In the genomic region with DNA sequence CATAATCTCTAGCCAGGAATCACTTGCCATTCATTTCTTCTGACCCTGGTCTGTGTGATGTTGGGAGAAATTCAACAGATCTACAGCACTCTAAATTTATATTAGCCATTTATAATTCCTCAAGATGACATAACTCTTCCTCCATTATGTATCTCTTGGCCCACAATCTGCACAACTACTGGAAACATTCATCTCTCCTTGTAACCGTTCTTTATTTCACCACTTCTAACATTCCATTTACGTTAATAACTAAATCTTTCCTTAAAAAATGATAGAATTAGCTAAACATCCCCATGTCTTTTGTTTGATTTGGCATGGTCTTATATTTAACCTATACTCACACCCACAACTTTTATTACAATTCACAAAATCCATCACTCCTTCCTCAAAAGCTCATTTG, we compare ENCODE assay signal across 32 cellular contexts.
"Had no signal": no experiment of that assay in that cellular context is flagged by ENCODE, and none has a peak within 500 bp of the region (broad histone marks: within the 10 kb centered on the region; RNA-seq: fewer than 3 reads in every experiment).

No MANE protein-coding gene starts in this region.

- H3K4me3 ChIP-seq: heart right ventricle, left lung, lower lobe of right lung, pancreas, prostate gland, stomach, suprapubic skin, tibial nerve had no signal

- H3K4me1 ChIP-seq: heart right ventricle, left lung, lower lobe of right lung, pancreas, prostate gland, stomach, suprapubic skin, tibial nerve had no signal

- H3K27ac ChIP-seq: heart right ventricle, left lung, lower lobe of right lung, pancreas, prostate gland, stomach, suprapubic skin, tibial nerve had no signal

- H3K27me3 ChIP-seq: heart right ventricle, left lung, stomach, suprapubic skin, tibial nerve had no signal

- H3K9me3 Mint-ChIP-seq: activated naive CD4-positive, alpha-beta T cell treated with anti-CD3 and anti-CD28 coated beads, Interleukin-2, amount 50 U/mL, for 24 hours; activated T-helper 2 cell treated with anti-CD3 and anti-CD28 coated beads, Interferon-gamma antibody, Interleukin-2, Interleukin-4, amounts not matched to agents 10 μg/mL and 5 μg/mL and 100 μg/mL, durations not matched to agents 14 hours and 24 hours and 36 hours; brain; endodermal cell; neural crest cell; stimulated activated naive B cell treated with anti-CD40 and anti-IgM and Interleukin-4, amounts not matched to agents 10 μg/mL and 1 μg/mL and 100 μg/mL, for 72 hours; T-helper 2 cell treated with Interferon-gamma antibody and Interleukin-4, amounts not matched to agents 5 μg/mL and 100 μg/mL, for 36 hours had no signal

- H3K36me3 Mint-ChIP-seq: activated CD8-positive, alpha-beta memory T cell treated with anti-CD3 and anti-CD28 coated beads, Interleukin-2, amount 10 ng/mL, durations not matched to agents 7 days and 5 days; activated naive CD4-positive, alpha-beta T cell treated with anti-CD3 and anti-CD28 coated beads, Interleukin-2, amount 50 U/mL, for 24 hours; naive thymus-derived CD8-positive, alpha-beta T cell; stimulated activated naive B cell treated with anti-CD40 and anti-IgM and Interleukin-4, amounts not matched to agents 10 μg/mL and 1 μg/mL and 100 μg/mL, for 72 hours; T-cell had no signal

- H3K27ac Mint-ChIP-seq: activated CD4-positive, alpha-beta T cell treated with anti-CD3 and anti-CD28 coated beads for 36 hours; activated CD8-positive, alpha-beta memory T cell treated with anti-CD3 and anti-CD28 coated beads, Interleukin-2, amount 10 ng/mL, durations not matched to agents 7 days and 5 days; activated CD8-positive, alpha-beta T cell treated with anti-CD3 and anti-CD28 coated beads, Interleukin-2, amount 10 ng/mL, durations not matched to agents 7 days and 5 days; activated naive CD4-positive, alpha-beta T cell treated with anti-CD3 and anti-CD28 coated beads, Interleukin-2, amount 50 U/mL, for 24 hours; activated naive CD8-positive, alpha-beta T cell treated with anti-CD3 and anti-CD28 coated beads, Interleukin-2, amount 50 U/mL, for 24 hours; activated T-helper 2 cell treated with anti-CD3 and anti-CD28 coated beads, Interferon-gamma antibody, Interleukin-2, Interleukin-4, amounts not matched to agents 10 μg/mL and 5 μg/mL and 100 μg/mL, durations not matched to agents 14 hours and 24 hours and 36 hours; brain; endodermal cell; naive thymus-derived CD8-positive, alpha-beta T cell; stimulated activated naive B cell treated with anti-CD40 and anti-IgM and Interleukin-4, amounts not matched to agents 10 μg/mL and 1 μg/mL and 100 μg/mL, for 72 hours; T-cell; T-helper 2 cell treated with Interferon-gamma antibody and Interleukin-4, amounts not matched to agents 5 μg/mL and 100 μg/mL, for 36 hours had no signal

- H3K27me3 Mint-ChIP-seq: activated CD4-positive, alpha-beta T cell treated with anti-CD3 and anti-CD28 coated beads for 36 hours; activated CD8-positive, alpha-beta memory T cell treated with anti-CD3 and anti-CD28 coated beads, Interleukin-2, amount 10 ng/mL, durations not matched to agents 7 days and 5 days; activated naive CD4-positive, alpha-beta T cell treated with anti-CD3 and anti-CD28 coated beads, Interleukin-2, amount 50 U/mL, for 24 hours; activated naive CD8-positive, alpha-beta T cell treated with anti-CD3 and anti-CD28 coated beads, Interleukin-2, amount 50 U/mL, for 24 hours; brain; naive thymus-derived CD8-positive, alpha-beta T cell; stimulated activated naive B cell treated with anti-CD40 and anti-IgM and Interleukin-4, amounts not matched to agents 10 μg/mL and 1 μg/mL and 100 μg/mL, for 72 hours; T-cell had no signal

- H3K36me3 ChIP-seq: heart right ventricle, left lung, lower lobe of right lung, pancreas, prostate gland, stomach, suprapubic skin, tibial nerve had no signal

- FAIRE-seq: islet of Langerhans, pancreas had no signal

- H3K9me3 ChIP-seq: heart right ventricle, left lung, lower lobe of right lung, pancreas, prostate gland, stomach, suprapubic skin, tibial nerve had no signal

- H3K4me1 Mint-ChIP-seq: activated CD4-positive, alpha-beta T cell treated with anti-CD3 and anti-CD28 coated beads for 36 hours; activated CD8-positive, alpha-beta memory T cell treated with anti-CD3 and anti-CD28 coated beads, Interleukin-2, amount 10 ng/mL, durations not matched to agents 7 days and 5 days; activated naive CD4-positive, alpha-beta T cell treated with anti-CD3 and anti-CD28 coated beads, Interleukin-2, amount 50 U/mL, for 24 hours; activated naive CD8-positive, alpha-beta T cell treated with anti-CD3 and anti-CD28 coated beads, Interleukin-2, amount 50 U/mL, for 24 hours; brain; endodermal cell; naive thymus-derived CD8-positive, alpha-beta T cell; stimulated activated naive B cell treated with anti-CD40 and anti-IgM and Interleukin-4, amounts not matched to agents 10 μg/mL and 1 μg/mL and 100 μg/mL, for 72 hours; T-cell had no signal

- DNase-seq: activated CD4-positive, alpha-beta T cell treated with anti-CD3 and anti-CD28 coated beads for 36 hours; activated CD4-positive, CD25-positive, alpha-beta regulatory T cell; activated CD8-positive, alpha-beta memory T cell treated with anti-CD3 and anti-CD28 coated beads, Interleukin-2, amount 10 ng/mL, durations not matched to agents 7 days and 5 days; activated CD8-positive, alpha-beta T cell treated with anti-CD3 and anti-CD28 coated beads, Interleukin-2, amount 10 ng/mL, durations not matched to agents 7 days and 5 days; activated naive CD8-positive, alpha-beta T cell treated with anti-CD3 and anti-CD28 coated beads, Interleukin-2, amount 50 U/mL, for 24 hours; activated T-cell treated with anti-CD3 and anti-CD28 coated beads, Interleukin-2, amount 50 U/mL, for 48 hours; anterior cingulate cortex; caudate nucleus; endodermal cell; foreskin melanocyte; heart right ventricle; left lung; lower lobe of right lung; mesenchymal stem cell; naive thymus-derived CD8-positive, alpha-beta T cell; nucleus accumbens; pancreas; retina; stimulated activated CD4-positive, alpha-beta T cell treated with anti-CD3 and anti-CD28 coated beads, Interleukin-15, amount 100 ng/mL, for 24 hours; stimulated activated CD4-positive, alpha-beta T cell treated with anti-CD3 and anti-CD28 coated beads, Interleukin-2, amount 100 ng/mL, for 24 hours; stimulated activated naive B cell treated with anti-CD40 and anti-IgM and Interleukin-4, amounts not matched to agents 10 μg/mL and 1 μg/mL and 100 μg/mL, for 72 hours; stomach; T-cell had no signal

- H3K4me3 Mint-ChIP-seq: activated CD4-positive, alpha-beta T cell treated with anti-CD3 and anti-CD28 coated beads for 36 hours; activated CD8-positive, alpha-beta memory T cell treated with anti-CD3 and anti-CD28 coated beads, Interleukin-2, amount 10 ng/mL, durations not matched to agents 7 days and 5 days; activated CD8-positive, alpha-beta T cell treated with anti-CD3 and anti-CD28 coated beads, Interleukin-2, amount 10 ng/mL, durations not matched to agents 7 days and 5 days; activated naive CD4-positive, alpha-beta T cell treated with anti-CD3 and anti-CD28 coated beads, Interleukin-2, amount 50 U/mL, for 24 hours; activated naive CD8-positive, alpha-beta T cell treated with anti-CD3 and anti-CD28 coated beads, Interleukin-2, amount 50 U/mL, for 24 hours; brain; endodermal cell; naive thymus-derived CD8-positive, alpha-beta T cell; neural crest cell; stimulated activated naive B cell treated with anti-CD40 and anti-IgM and Interleukin-4, amounts not matched to agents 10 μg/mL and 1 μg/mL and 100 μg/mL, for 72 hours; T-cell; T-helper 2 cell treated with Interferon-gamma antibody and Interleukin-4, amounts not matched to agents 5 μg/mL and 100 μg/mL, for 36 hours had no signal
